Comparison of ENCODE assay signal across 25 cellular contexts in genomic region chr7:16397497-16398210, GRCh38. TPM values are rescaled to one million over a fixed set of nuclear protein-coding genes. Genes with fewer than 3 reads are reported as not detected.
A peak's percentile ranks its signal among the peaks of the same experiment; 100 is the strongest.
DNase-seq lines count a peak whose midpoint lies in the region; ATAC-seq, FAIRE-seq and TF ChIP-seq lines count a peak whose summit lies in the region.
"Had no signal": no experiment of that assay in that cellular context is flagged by ENCODE, and none has a peak within 500 bp of the region (broad histone marks: within the 10 kb centered on the region; RNA-seq: fewer than 3 reads in every experiment).

No MANE protein-coding gene starts in this region.

- no peak overlapping the region for H4K8ac ChIP-seq in neuronal stem cell (ENCODE audit: low read depth, low read length)

- no peak overlapping the region for H2AK5ac ChIP-seq in neuronal stem cell (ENCODE audit: low read depth, low read length)

- H2AFZ ChIP-seq in GM23248: no peak overlapping the region
- no peak overlapping the region for H2AFZ ChIP-seq in Karpas-422 (ENCODE audit: low read length)
- no peak overlapping the region for H2AFZ ChIP-seq in endothelial cell of umbilical vein (ENCODE audit: low read depth, low read length)
- H2AFZ ChIP-seq in neuronal stem cell (ENCODE audit: low read length): no peak overlapping the region
- H2AFZ ChIP-seq: hepatocyte had no signal

- H3K14ac ChIP-seq in neuronal stem cell (ENCODE audit: low read length): peak overlapping the region; percentile 11

- H2BK5ac ChIP-seq in neuronal stem cell (ENCODE audit: low read length): no peak overlapping the region

- H3K27me3 ChIP-seq in GM23248 (replicated peaks; ENCODE audit: insufficient read depth): no peaks in the 10 kb centered on the region
- no peaks in the 10 kb centered on the region for H3K27me3 ChIP-seq in Karpas-422 (ENCODE audit: low read length)
- no peaks in the 10 kb centered on the region for H3K27me3 ChIP-seq in endothelial cell of umbilical vein (ENCODE audit: control insufficient read depth in 2 of 2, insufficient read depth in 2 of 2, low read length in 2 of 2)
- H3K27me3 ChIP-seq in neuronal stem cell (ENCODE audit: control insufficient read depth in 3 of 3, insufficient read depth in 3 of 3, low read depth in 1 of 3, low read length in 3 of 3): no peaks in the 10 kb centered on the region
- H3K27me3 ChIP-seq in prostate gland (replicated peaks; ENCODE audit: insufficient read depth): no peaks in the 10 kb centered on the region
- H3K27me3 ChIP-seq: BLaER1, breast epithelium, gastrocnemius medialis, hepatocyte, transverse colon had no signal

- H3K9me3 ChIP-seq in GM23248 (ENCODE audit: low read depth) (no peaks in the 10 kb centered on the region), Karpas-422 (ENCODE audit: low read length) (peaks cover 48% of the 10 kb centered on the region), endothelial cell of umbilical vein (replicated peaks; ENCODE audit: control insufficient read depth, insufficient read depth, low read length) (no peaks in the 10 kb centered on the region), neuronal stem cell (replicated peaks in 1 of 2; ENCODE audit: control insufficient read depth in 2 of 2, insufficient read depth in 1 of 2, low read depth in 1 of 2, low read length in 2 of 2) (peaks cover 26 to 40% of the 10 kb centered on the region in 2 donors), prostate gland (no peaks in the 10 kb centered on the region)
- H3K9me3 ChIP-seq: transverse colon had no signal

- H3K4me1 ChIP-seq in GM23248 (ENCODE audit: insufficient read depth) (no peaks in the 10 kb centered on the region), Karpas-422 (ENCODE audit: low read length) (no peaks in the 10 kb centered on the region), endothelial cell of umbilical vein (ENCODE audit: control insufficient read depth, extremely low read depth, insufficient read depth, low read length) (no peaks in the 10 kb centered on the region), neuronal stem cell (ENCODE audit: control insufficient read depth in 2 of 2, insufficient read depth in 1 of 2, low read depth in 1 of 2, low read length in 2 of 2) (no peaks in the 10 kb centered on the region), prostate gland (replicated peaks) (no peaks in the 10 kb centered on the region)
- H3K4me1 ChIP-seq: BLaER1, breast epithelium, gastrocnemius medialis, transverse colon had no signal

- TF ChIP-seq POLR2A in endothelial cell of umbilical vein (IDR thresholded peaks at IDR 0.05; ENCODE audit: low read depth, low read length): no peak
- TF ChIP-seq POLR2A in prostate gland (IDR thresholded peaks at IDR 0.05): no peak

- no peak overlapping the region for H3K9ac ChIP-seq in GM23248
- H3K9ac ChIP-seq in Karpas-422 (ENCODE audit: low read length): no peak overlapping the region
- H3K9ac ChIP-seq in endothelial cell of umbilical vein (replicated peaks; ENCODE audit: extremely low read depth, insufficient read depth, low read length): no peak overlapping the region
- no peak overlapping the region for H3K9ac ChIP-seq in neuronal stem cell (ENCODE audit: low read depth, low read length, poor library complexity)
- H3K9ac ChIP-seq: BLaER1 had no signal

- POLR2A ChIA-PET in endothelial cell of umbilical vein (lab: Charles Lee): no interaction called here

- H2BK120ac ChIP-seq in neuronal stem cell (ENCODE audit: low read depth, low read length): no peak overlapping the region

- BruUV-seq in endothelial cell of umbilical vein (replicated peaks; lab: Mats Ljungman, UMichigan): no TSS peak

- H4K91ac ChIP-seq in neuronal stem cell (ENCODE audit: low read depth, low read length, poor library complexity): no peak overlapping the region

- H3K79me1 ChIP-seq in neuronal stem cell (ENCODE audit: low read depth, low read length): no peaks in the 10 kb centered on the region

- H3K27ac ChIP-seq in GM23248: no peak overlapping the region
- no peak overlapping the region for H3K27ac ChIP-seq in Karpas-422 (ENCODE audit: low read length)
- H3K27ac ChIP-seq in endothelial cell of umbilical vein (ENCODE audit: insufficient read depth, low read depth, low read length): no peak overlapping the region
- H3K27ac ChIP-seq in neuronal stem cell (replicated peaks; ENCODE audit: low read length): no peak overlapping the region
- no peak overlapping the region for H3K27ac ChIP-seq in prostate gland
- H3K27ac ChIP-seq: BLaER1, breast epithelium, gastrocnemius medialis, hepatocyte, transverse colon, VCaP had no signal

- dilution Hi-C loops in endothelial cell of umbilical vein (cut with MboI; ENCODE audit: extremely low pct_ligation_motif_present, low sequenced_read_pairs): no loop called here

- in situ Hi-C loops in GM23248 (cut with MboI): no loop called here

- no peak overlapping the region for H3K23ac ChIP-seq in neuronal stem cell (ENCODE audit: low read depth, low read length, poor library complexity)

- FAIRE-seq in endothelial cell of umbilical vein (lab: Jason Lieb, UNC): peak; percentile 57

- H3K9me1 ChIP-seq in endothelial cell of umbilical vein (replicated peaks; ENCODE audit: control insufficient read depth, extremely low read depth, insufficient read depth, low read length): no peaks in the 10 kb centered on the region

- CTCF ChIA-PET in endothelial cell of umbilical vein (lab: Charles Lee): no interaction called here

- no peaks in the 10 kb centered on the region for H3K9me2 ChIP-seq in GM23248 (ENCODE audit: insufficient read depth)
- H3K9me2 ChIP-seq in Karpas-422 (replicated peaks; ENCODE audit: insufficient read depth, low read length): no peaks in the 10 kb centered on the region

- WGBS in GM23248 (ENCODE audit: low coverage in 1 of 2, low lambda C conversion rate in 2 of 2, missing lambda C conversion rate in 2 of 2), 2 experiments: 89 to 92% methylated on average over 35 of the region's 35 CpGs
- WGBS in neuronal stem cell (ENCODE audit: extremely low coverage in 2 of 2, insufficient read length in 2 of 2, insufficient replicate concordance in 1 of 2), 2 donors: no CpG with 5 or more reads among the region's 35 CpGs
- 93% methylated on average over 35 of the region's 35 CpGs for WGBS in prostate gland

- H3F3A ChIP-seq in GM23248 (ENCODE audit: insufficient read depth): peaks cover 46% of the 10 kb centered on the region

- intact Hi-C loops in endothelial cell of umbilical vein (cut with micrococcal nuclease): no loop called here
- intact Hi-C loops in prostate gland (cut with DNase I): no loop called here

- no peak overlapping the region for H3K18ac ChIP-seq in neuronal stem cell (ENCODE audit: low read length)

- no peaks in the 10 kb centered on the region for H4K20me1 ChIP-seq in GM23248 (ENCODE audit: insufficient read depth)
- H4K20me1 ChIP-seq in Karpas-422 (ENCODE audit: insufficient read depth, low read depth, low read length): no peaks in the 10 kb centered on the region
- no peaks in the 10 kb centered on the region for H4K20me1 ChIP-seq in endothelial cell of umbilical vein (replicated peaks; ENCODE audit: control insufficient read depth, extremely low read depth, insufficient read depth, low read length)
- H4K20me1 ChIP-seq: BLaER1 had no signal

- DNase-seq in GM23248 (peak; percentile 3), Karpas-422 (no peak), endothelial cell of umbilical vein (ENCODE audit: low read depth, low spot score) (peak; percentile 5), neuronal stem cell (ENCODE audit: low spot score) (no peak), islet precursor cell (no peak), prostate gland (ENCODE audit: low spot score) (no peak)
- DNase-seq: activated CD4-positive, alpha-beta T cell treated with anti-CD3 and anti-CD28 coated beads, Interleukin-2, amount 10 ng/mL, durations not matched to agents 7 days and 5 days; activated CD8-positive, alpha-beta memory T cell treated with anti-CD3 and anti-CD28 coated beads, Interleukin-2, amount 10 ng/mL, durations not matched to agents 7 days and 5 days; activated naive CD4-positive, alpha-beta T cell treated with Interleukin-2 at 50 U/mL for 16 hours; amygdala; DMS79; effector CD8-positive, alpha-beta T cell; gastrocnemius medialis; left ventricle myocardium superior; naive thymus-derived CD4-positive, alpha-beta T cell; NCI-H524; Right ventricle myocardium superior; stimulated activated CD4-positive, alpha-beta T cell treated with anti-CD3 and anti-CD28 coated beads, Interleukin-2, amount 100 ng/mL, for 24 hours; transverse colon had no signal

- no peak overlapping the region for H3K4ac ChIP-seq in neuronal stem cell (ENCODE audit: low read length)

- no peak overlapping the region for H2BK15ac ChIP-seq in neuronal stem cell (ENCODE audit: low read length)

- no peak for ATAC-seq in GM21723 (IDR thresholded peaks at IDR 0.05; ENCODE audit: unreplicated experiment)
- ATAC-seq: activated CD8-positive, alpha-beta memory T cell treated with anti-CD3 and anti-CD28 coated beads, Interleukin-2, amount 10 ng/mL, durations not matched to agents 7 days and 5 days; esophagus mucosa; gastrocnemius medialis; left ventricle myocardium superior; naive thymus-derived CD4-positive, alpha-beta T cell had no signal

- H3K36me3 ChIP-seq in GM23248 (ENCODE audit: low read depth) (no peaks in the 10 kb centered on the region), Karpas-422 (ENCODE audit: insufficient read depth, low read length) (no peaks in the 10 kb centered on the region), endothelial cell of umbilical vein (ENCODE audit: control insufficient read depth in 2 of 2, extremely low read depth in 1 of 2, insufficient read depth in 2 of 2, low read length in 2 of 2) (no peaks in the 10 kb centered on the region), neuronal stem cell (replicated peaks in 1 of 2; ENCODE audit: control insufficient read depth in 2 of 2, insufficient read depth in 2 of 2, low read length in 2 of 2) (peaks cover 0 to 31% of the 10 kb centered on the region in 2 donors), prostate gland (no peaks in the 10 kb centered on the region)
- H3K36me3 ChIP-seq: BLaER1, breast epithelium, gastrocnemius medialis, transverse colon had no signal

- H3K4me2 ChIP-seq in GM23248 (ENCODE audit: unreplicated experiment) (no peak overlapping the region), Karpas-422 (ENCODE audit: low read depth, low read length, poor library complexity, severe bottlenecking) (no peak overlapping the region), endothelial cell of umbilical vein (ENCODE audit: insufficient read depth, low read length) (no peak overlapping the region), neuronal stem cell (ENCODE audit: insufficient read depth, low read length, poor library complexity, severe bottlenecking) (no peak overlapping the region)
- H3K4me2 ChIP-seq: BLaER1, hepatocyte had no signal

- no peak overlapping the region for H3K4me3 ChIP-seq in GM23248
- peak overlapping the region; percentile 19; the same call in 1 of the 2 replicates for H3K4me3 ChIP-seq in Karpas-422 (ENCODE audit: low read length)
- no peak overlapping the region for H3K4me3 ChIP-seq in endothelial cell of umbilical vein (replicated peaks in 1 of 3; ENCODE audit: insufficient read depth in 1 of 3, low read depth in 1 of 3, low read length in 3 of 3)
- H3K4me3 ChIP-seq in neuronal stem cell (ENCODE audit: low read length in 2 of 2): peak overlapping the region in 1 of 2 donors; percentile 17
- H3K4me3 ChIP-seq in prostate gland: no peak overlapping the region
- H3K4me3 ChIP-seq: BLaER1, breast epithelium, gastrocnemius medialis, hepatocyte, transverse colon had no signal

- no peaks in the 10 kb centered on the region for H3K79me2 ChIP-seq in GM23248 (ENCODE audit: insufficient read depth)
- no peaks in the 10 kb centered on the region for H3K79me2 ChIP-seq in Karpas-422 (ENCODE audit: low read length)
- no peaks in the 10 kb centered on the region for H3K79me2 ChIP-seq in endothelial cell of umbilical vein (ENCODE audit: control insufficient read depth, insufficient read depth, low read length)
- H3K79me2 ChIP-seq: hepatocyte had no signal

- no peak overlapping the region for H2BK12ac ChIP-seq in neuronal stem cell (ENCODE audit: low read length)

- TF ChIP-seq CTCF in endothelial cell of umbilical vein (IDR thresholded peaks at IDR 0.05; ENCODE audit: extremely low read depth in 1 of 2, insufficient read depth in 1 of 2, low read depth in 1 of 2, low read length in 2 of 2): no peak
- no peak for TF ChIP-seq CTCF in prostate gland (IDR thresholded peaks at IDR 0.05)

RNA-seq across cellular contexts. Expression of gene CRPPA, which starts 23.7 kb away (rescaled TPM):
- 1.8 and 3.8 TPM in 2 replicates for total RNA-seq in GM23248 (2014; rRNA removed; shearing (Covaris generic))
- 1.8 TPM in 2 replicates for polyA plus RNA-seq in GM23248 (2016; fragmentation: Nextera tagmentation; extraction: Ambion mirVana)
- total RNA-seq in Karpas-422 (2014; rRNA removed; shearing (Covaris generic); ENCODE audit: low replicate concordance): 0.07 TPM in 1 of 2 replicates, not detected in the other
- total RNA-seq in endothelial cell of umbilical vein: 2.9 and 3.5 TPM in 2 replicates
- 0.58 and 0.64 TPM in 2 replicates for polyA plus RNA-seq in endothelial cell of umbilical vein
- 0.65 and 0.81 TPM in 2 replicates for polyA plus RNA-seq in endothelial cell of umbilical vein (2011; cell fraction: cytosol; rRNA removed)
- 1.6 and 2.1 TPM in 2 replicates for polyA plus RNA-seq in endothelial cell of umbilical vein (2011; cell fraction: nucleus; rRNA removed)
- 0.61 and 1.4 TPM in 2 replicates for polyA plus RNA-seq in endothelial cell of umbilical vein (2012)
- polyA minus RNA-seq in endothelial cell of umbilical vein: 2.2 TPM in 2 replicates
- polyA minus RNA-seq in endothelial cell of umbilical vein (2011; cell fraction: cytosol; rRNA and poly(A)+ RNA removed): not detected
- 11.1 and 12.8 TPM in 2 replicates for polyA minus RNA-seq in endothelial cell of umbilical vein (2011; cell fraction: nucleus; rRNA and poly(A)+ RNA removed)
- 0.53 TPM for polyA plus RNA-seq in neuronal stem cell (2013, experiment 1 of 2)
- 0.55 TPM for polyA plus RNA-seq in neuronal stem cell (2013, experiment 2 of 2)
- 1 to 10 TPM; 1.6 to 3.7 TPM for total RNA-seq in prostate gland

Comparison
In these comparisons a context has a peak if more than half of its experiments do, and no peak if none do; other contexts are left out.
1. DNase-seq: peak in GM23248 (single experiment) and endothelial cell of umbilical vein (single experiment); none in Karpas-422 (single experiment), neuronal stem cell (single experiment), islet precursor cell (single experiment) and prostate gland (single experiment).